ENCODE assay signal across 2 cellular contexts in genomic region chr21:43925096-43925481, GRCh38.
TF ChIP-seq lines count a peak whose summit lies in the region.

No MANE protein-coding gene starts in this region.

TF ChIP-seq in H1, 55 proteins besides CTCF, POLR2A, EP300 and RAD21:
- no peak for TF ChIP-seq TCF12 (IDR thresholded peaks at IDR 0.05; ENCODE audit: low read depth, low read length)
- no peak for TF ChIP-seq FOSL1 (IDR thresholded peaks at IDR 0.05; ENCODE audit: insufficient read depth, low read depth, low read length)
- TF ChIP-seq CHD2 (IDR thresholded peaks at IDR 0.05; ENCODE audit: low read length) = no peak
- no peak for TF ChIP-seq SIN3A (conservative IDR thresholded peaks at IDR 0.05 in 1 of 2, IDR thresholded peaks at IDR 0.05 in 1 of 2; ENCODE audit: low read depth in 1 of 2, low read length in 2 of 2)
- no peak for TF ChIP-seq HDAC2 (IDR thresholded peaks at IDR 0.05; ENCODE audit: borderline replicate concordance in 1 of 2, low read depth in 2 of 2, low read length in 2 of 2)
- no peak for TF ChIP-seq KDM4A (IDR thresholded peaks at IDR 0.05; ENCODE audit: low read depth, low read length, severe bottlenecking)
- no peak for TF ChIP-seq PHF8 (conservative IDR thresholded peaks at IDR 0.05; ENCODE audit: low read depth, low read length)
- no peak for TF ChIP-seq CBX5 (IDR thresholded peaks at IDR 0.05; ENCODE audit: low read depth, low read length)
- no peak for TF ChIP-seq BRCA1 (IDR thresholded peaks at IDR 0.05; ENCODE audit: low read depth, low read length)
- no peak for TF ChIP-seq ZNF274 (IDR thresholded peaks at IDR 0.05; ENCODE audit: borderline replicate concordance, extremely low read depth, low read length)
TF ChIP-seq in H1: peak in this region for 0.

TF ChIP-seq in HepG2, 621 proteins besides CTCF, POLR2A, EP300 and RAD21:
- no peak for TF ChIP-seq ZNF547 (CRISPR knock-in tag; IDR thresholded peaks at IDR 0.05)
- TF ChIP-seq RFXAP (CRISPR knock-in tag; IDR thresholded peaks at IDR 0.05; ENCODE audit: borderline replicate concordance) = no peak
- peak; percentile 2; the same call in 1 of the 2 replicates for TF ChIP-seq SALL1 (CRISPR knock-in tag; IDR thresholded peaks at IDR 0.05)
- peak; percentile 51; the same call in 1 of the 2 replicates for TF ChIP-seq ZFP91 (CRISPR knock-in tag; IDR thresholded peaks at IDR 0.05; ENCODE audit: borderline replicate concordance)
- TF ChIP-seq ZNF24 (IDR thresholded peaks at IDR 0.05) = no peak
- no peak for TF ChIP-seq ZNF670 (CRISPR knock-in tag; IDR thresholded peaks at IDR 0.05; ENCODE audit: borderline replicate concordance)
- TF ChIP-seq SYNCRIP (IDR thresholded peaks at IDR 0.05; ENCODE audit: insufficient read depth, low read depth, low read length) = no peak
- TF ChIP-seq ZNF703 (CRISPR knock-in tag; IDR thresholded peaks at IDR 0.05; ENCODE audit: borderline replicate concordance) = no peak
- no peak for TF ChIP-seq ZBTB7A (CRISPR knock-in tag; IDR thresholded peaks at IDR 0.05)
- no peak for TF ChIP-seq ZNF644 (CRISPR knock-in tag; IDR thresholded peaks at IDR 0.05; ENCODE audit: low read depth)
- no peak for TF ChIP-seq HNRNPL (IDR thresholded peaks at IDR 0.05; ENCODE audit: low read depth, low read length)
- TF ChIP-seq ZNF263 (CRISPR knock-in tag; IDR thresholded peaks at IDR 0.05) = peak; percentile 91
- TF ChIP-seq ZSCAN30 (CRISPR knock-in tag; IDR thresholded peaks at IDR 0.05) = no peak
- no peak for TF ChIP-seq ZNF768 (CRISPR knock-in tag; IDR thresholded peaks at IDR 0.05)
- peak; percentile 42; the same call in 1 of the 2 replicates for TF ChIP-seq PATZ1 (CRISPR knock-in tag; IDR thresholded peaks at IDR 0.05)
- TF ChIP-seq DNMT3B (CRISPR knock-in tag; conservative IDR thresholded peaks at IDR 0.05) = no peak
- no peak for TF ChIP-seq THYN1 (CRISPR knock-in tag; IDR thresholded peaks at IDR 0.05; ENCODE audit: borderline replicate concordance, low read depth)
- TF ChIP-seq ZNF674 (CRISPR knock-in tag; IDR thresholded peaks at IDR 0.05; ENCODE audit: low read depth) = no peak
- peak; percentile 44; the same call in 1 of the 2 replicates for TF ChIP-seq ZBTB33 (CRISPR knock-in tag; IDR thresholded peaks at IDR 0.05)
- TF ChIP-seq RXRA (CRISPR knock-in tag; IDR thresholded peaks at IDR 0.05) = peak; percentile 31; the same call in 1 of the 2 replicates
- no peak for TF ChIP-seq ZNF264 (CRISPR knock-in tag; IDR thresholded peaks at IDR 0.05)
- TF ChIP-seq, protein P1, sequence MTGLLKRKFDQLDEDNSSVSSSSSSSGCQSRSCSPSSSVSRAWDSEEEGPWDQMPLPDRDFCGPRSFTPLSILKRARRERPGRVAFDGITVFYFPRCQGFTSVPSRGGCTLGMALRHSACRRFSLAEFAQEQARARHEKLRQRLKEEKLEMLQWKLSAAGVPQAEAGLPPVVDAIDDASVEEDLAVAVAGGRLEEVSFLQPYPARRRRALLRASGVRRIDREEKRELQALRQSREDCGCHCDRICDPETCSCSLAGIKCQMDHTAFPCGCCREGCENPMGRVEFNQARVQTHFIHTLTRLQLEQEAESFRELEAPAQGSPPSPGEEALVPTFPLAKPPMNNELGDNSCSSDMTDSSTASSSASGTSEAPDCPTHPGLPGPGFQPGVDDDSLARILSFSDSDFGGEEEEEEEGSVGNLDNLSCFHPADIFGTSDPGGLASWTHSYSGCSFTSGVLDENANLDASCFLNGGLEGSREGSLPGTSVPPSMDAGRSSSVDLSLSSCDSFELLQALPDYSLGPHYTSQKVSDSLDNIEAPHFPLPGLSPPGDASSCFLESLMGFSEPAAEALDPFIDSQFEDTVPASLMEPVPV (CRISPR knock-in tag; IDR thresholded peaks at IDR 0.05) = no peak
- TF ChIP-seq MTA3 (CRISPR knock-in tag; IDR thresholded peaks at IDR 0.05) = no peak
- TF ChIP-seq NR2F2 (IDR thresholded peaks at IDR 0.05; ENCODE audit: borderline replicate concordance, low read depth) = no peak
- no peak for TF ChIP-seq MIER2 (CRISPR knock-in tag; IDR thresholded peaks at IDR 0.05)
- no peak for TF ChIP-seq ZC3H4 (CRISPR knock-in tag; IDR thresholded peaks at IDR 0.05; ENCODE audit: borderline replicate concordance)
- TF ChIP-seq, protein P2, sequence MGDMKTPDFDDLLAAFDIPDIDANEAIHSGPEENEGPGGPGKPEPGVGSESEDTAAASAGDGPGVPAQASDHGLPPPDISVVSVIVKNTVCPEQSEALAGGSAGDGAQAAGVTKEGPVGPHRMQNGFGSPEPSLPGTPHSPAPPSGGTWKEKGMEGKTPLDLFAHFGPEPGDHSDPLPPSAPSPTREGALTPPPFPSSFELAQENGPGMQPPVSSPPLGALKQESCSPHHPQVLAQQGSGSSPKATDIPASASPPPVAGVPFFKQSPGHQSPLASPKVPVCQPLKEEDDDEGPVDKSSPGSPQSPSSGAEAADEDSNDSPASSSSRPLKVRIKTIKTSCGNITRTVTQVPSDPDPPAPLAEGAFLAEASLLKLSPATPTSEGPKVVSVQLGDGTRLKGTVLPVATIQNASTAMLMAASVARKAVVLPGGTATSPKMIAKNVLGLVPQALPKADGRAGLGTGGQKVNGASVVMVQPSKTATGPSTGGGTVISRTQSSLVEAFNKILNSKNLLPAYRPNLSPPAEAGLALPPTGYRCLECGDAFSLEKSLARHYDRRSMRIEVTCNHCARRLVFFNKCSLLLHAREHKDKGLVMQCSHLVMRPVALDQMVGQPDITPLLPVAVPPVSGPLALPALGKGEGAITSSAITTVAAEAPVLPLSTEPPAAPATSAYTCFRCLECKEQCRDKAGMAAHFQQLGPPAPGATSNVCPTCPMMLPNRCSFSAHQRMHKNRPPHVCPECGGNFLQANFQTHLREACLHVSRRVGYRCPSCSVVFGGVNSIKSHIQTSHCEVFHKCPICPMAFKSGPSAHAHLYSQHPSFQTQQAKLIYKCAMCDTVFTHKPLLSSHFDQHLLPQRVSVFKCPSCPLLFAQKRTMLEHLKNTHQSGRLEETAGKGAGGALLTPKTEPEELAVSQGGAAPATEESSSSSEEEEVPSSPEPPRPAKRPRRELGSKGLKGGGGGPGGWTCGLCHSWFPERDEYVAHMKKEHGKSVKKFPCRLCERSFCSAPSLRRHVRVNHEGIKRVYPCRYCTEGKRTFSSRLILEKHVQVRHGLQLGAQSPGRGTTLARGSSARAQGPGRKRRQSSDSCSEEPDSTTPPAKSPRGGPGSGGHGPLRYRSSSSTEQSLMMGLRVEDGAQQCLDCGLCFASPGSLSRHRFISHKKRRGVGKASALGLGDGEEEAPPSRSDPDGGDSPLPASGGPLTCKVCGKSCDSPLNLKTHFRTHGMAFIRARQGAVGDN (CRISPR knock-in tag; IDR thresholded peaks at IDR 0.05) = peak; percentile 57; the same call in 1 of the 2 replicates
